Comparison of ENCODE assay signal across 29 cellular contexts in the genomic region with DNA sequence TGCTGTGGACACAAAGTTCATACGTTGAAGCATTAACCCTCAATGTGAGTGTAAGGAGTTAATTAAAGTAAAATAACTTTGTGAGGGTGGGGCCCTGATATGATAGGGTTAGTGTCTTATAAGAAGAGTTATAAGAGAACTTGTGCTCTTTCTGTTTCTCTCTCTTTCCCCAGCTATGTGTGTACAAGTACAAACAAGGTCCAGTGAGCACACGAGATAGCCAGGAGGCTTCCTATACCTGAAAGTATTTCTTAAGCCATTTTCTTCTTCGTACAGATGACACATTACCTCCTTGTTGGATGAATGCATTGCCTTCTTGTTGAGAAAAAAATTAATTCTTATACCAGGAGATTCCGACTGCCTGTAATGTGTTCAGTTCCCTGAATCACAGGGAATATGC.
"Had no signal": no experiment of that assay in that cellular context is flagged by ENCODE, and none has a peak within 500 bp of the region (broad histone marks: within the 10 kb centered on the region; RNA-seq: fewer than 3 reads in every experiment).

No MANE protein-coding gene starts in this region.

- H3K9me3 ChIP-seq: stomach, suprapubic skin, testis, thoracic aorta, thyroid gland, tibial artery, tibial nerve, transverse colon, upper lobe of left lung, upper lobe of right lung, uterus, vagina had no signal

- H3K36me3 Mint-ChIP-seq: stimulated activated effector memory CD8-positive, alpha-beta T cell treated with anti-CD3 and anti-CD28 coated beads, Interleukin-12 subunit alpha, Interleukin-12 subunit beta, amount 100 ng/mL, for 72 hours; stimulated activated memory B cell treated with anti-CD40 and anti-IgM and Interleukin-4, amounts not matched to agents 10 μg/mL and 1 μg/mL and 100 μg/mL, for 72 hours; stimulated activated naive B cell treated with anti-CD40 and anti-IgM and Interleukin-4, amounts not matched to agents 10 μg/mL and 1 μg/mL and 100 μg/mL, for 72 hours; type B pancreatic cell had no signal

- H3K27ac Mint-ChIP-seq: stimulated activated effector memory CD8-positive, alpha-beta T cell treated with anti-CD3 and anti-CD28 coated beads, Interleukin-12 subunit alpha, Interleukin-12 subunit beta, amount 100 ng/mL, for 72 hours; stimulated activated memory B cell treated with anti-CD40 and anti-IgM and Interleukin-4, amounts not matched to agents 10 μg/mL and 1 μg/mL and 100 μg/mL, for 72 hours; stimulated activated naive B cell treated with anti-CD40 and anti-IgM and Interleukin-4, amounts not matched to agents 10 μg/mL and 1 μg/mL and 100 μg/mL, for 72 hours; stimulated activated naive CD8-positive, alpha-beta T cell treated with anti-CD3 and anti-CD28 coated beads, Interleukin-15, Interleukin-2, amounts not matched to agents 100 ng/mL and 50 ng/mL, for 24 hours; type B pancreatic cell had no signal

- H3K4me1 Mint-ChIP-seq: stimulated activated effector memory CD8-positive, alpha-beta T cell treated with anti-CD3 and anti-CD28 coated beads, Interleukin-12 subunit alpha, Interleukin-12 subunit beta, amount 100 ng/mL, for 72 hours; stimulated activated memory B cell treated with anti-CD40 and anti-IgM and Interleukin-4, amounts not matched to agents 10 μg/mL and 1 μg/mL and 100 μg/mL, for 72 hours; stimulated activated naive B cell treated with anti-CD40 and anti-IgM and Interleukin-4, amounts not matched to agents 10 μg/mL and 1 μg/mL and 100 μg/mL, for 72 hours had no signal

- H3K4me3 Mint-ChIP-seq: stimulated activated effector memory CD8-positive, alpha-beta T cell treated with anti-CD3 and anti-CD28 coated beads, Interleukin-12 subunit alpha, Interleukin-12 subunit beta, amount 100 ng/mL, for 72 hours; stimulated activated memory B cell treated with anti-CD40 and anti-IgM and Interleukin-4, amounts not matched to agents 10 μg/mL and 1 μg/mL and 100 μg/mL, for 72 hours; stimulated activated naive B cell treated with anti-CD40 and anti-IgM and Interleukin-4, amounts not matched to agents 10 μg/mL and 1 μg/mL and 100 μg/mL, for 72 hours; stimulated activated naive CD8-positive, alpha-beta T cell treated with anti-CD3 and anti-CD28 coated beads, Interleukin-15, amount 100 ng/mL, for 72 hours; stimulated activated naive CD8-positive, alpha-beta T cell treated with anti-CD3 and anti-CD28 coated beads, Interleukin-15, Interleukin-2, amounts not matched to agents 100 ng/mL and 50 ng/mL, for 24 hours; type B pancreatic cell had no signal

- H3K9me3 Mint-ChIP-seq: stimulated activated effector memory CD8-positive, alpha-beta T cell treated with anti-CD3 and anti-CD28 coated beads, Interleukin-12 subunit alpha, Interleukin-12 subunit beta, amount 100 ng/mL, for 72 hours; stimulated activated memory B cell treated with anti-CD40 and anti-IgM and Interleukin-4, amounts not matched to agents 10 μg/mL and 1 μg/mL and 100 μg/mL, for 72 hours; stimulated activated naive B cell treated with anti-CD40 and anti-IgM and Interleukin-4, amounts not matched to agents 10 μg/mL and 1 μg/mL and 100 μg/mL, for 72 hours; stimulated activated naive CD8-positive, alpha-beta T cell treated with anti-CD3 and anti-CD28 coated beads, Interleukin-15, amount 100 ng/mL, for 72 hours; stimulated activated naive CD8-positive, alpha-beta T cell treated with anti-CD3 and anti-CD28 coated beads, Interleukin-15, Interleukin-2, amounts not matched to agents 100 ng/mL and 50 ng/mL, for 24 hours; type B pancreatic cell had no signal

- DNase-seq: stimulated activated CD4-positive, alpha-beta T cell treated with anti-CD3 and anti-CD28 coated beads, Interleukin-2, amount 100 ng/mL, for 48 hours; stimulated activated CD4-positive, alpha-beta T cell treated with anti-CD3 and anti-CD28 coated beads, Interleukin-4, amount 100 ng/mL, for 1 hour; stimulated activated CD4-positive, alpha-beta T cell treated with anti-CD3 and anti-CD28 coated beads, Interleukin-4, amount 100 ng/mL, for 24 hours; stimulated activated CD4-positive, alpha-beta T cell treated with anti-CD3 and anti-CD28 coated beads, Interleukin-4, amount 100 ng/mL, for 4 hours; stimulated activated CD8-positive, alpha-beta memory T cell treated with anti-CD3 and anti-CD28 coated beads, Interleukin-4, amount 100 ng/mL, for 48 hours; stimulated activated naive B cell treated with anti-CD40 and anti-IgM and Interleukin-4, amounts not matched to agents 10 μg/mL and 1 μg/mL and 100 μg/mL, for 72 hours; stimulated activated naive CD4-positive, alpha-beta T cell; stimulated activated naive CD4-positive, alpha-beta T cell treated with Interleukin-2 at 50 U/mL for 16 hours; stimulated activated naive CD8-positive, alpha-beta T cell treated with anti-CD3 and anti-CD28 coated beads, Interleukin-15, amount 100 ng/mL, for 72 hours; stimulated activated naive CD8-positive, alpha-beta T cell treated with anti-CD3 and anti-CD28 coated beads, Interleukin-15, Interleukin-2, amounts not matched to agents 100 U/mL and 50 U/mL, for 24 hours; stomach; substantia nigra; testis; thyroid gland; tibial artery; transverse colon; trophoblast cell; upper lobe of left lung; upper lobe of right lung; uterus had no signal

- ATAC-seq: stimulated activated effector memory CD8-positive, alpha-beta T cell treated with anti-CD3 and anti-CD28 coated beads, Interleukin-12 subunit alpha, Interleukin-12 subunit beta, amount 100 ng/mL, for 72 hours; stimulated activated memory B cell treated with anti-CD40 and anti-IgM and Interleukin-4, amounts not matched to agents 10 μg/mL and 1 μg/mL and 100 μg/mL, for 72 hours; stimulated activated naive B cell treated with anti-CD40 and anti-IgM and Interleukin-4, amounts not matched to agents 10 μg/mL and 1 μg/mL and 100 μg/mL, for 72 hours; stimulated activated naive CD8-positive, alpha-beta T cell treated with anti-CD3 and anti-CD28 coated beads, Interleukin-15, amount 100 ng/mL, for 72 hours; stimulated activated naive CD8-positive, alpha-beta T cell treated with anti-CD3 and anti-CD28 coated beads, Interleukin-15, Interleukin-2, amounts not matched to agents 100 U/mL and 50 U/mL, for 24 hours; upper lobe of right lung had no signal

- H3K4me3 ChIP-seq: stomach, suprapubic skin, testis, thoracic aorta, thyroid gland, tibial artery, tibial nerve, transverse colon, upper lobe of left lung, upper lobe of right lung, uterus, vagina had no signal

- H3K27me3 Mint-ChIP-seq: stimulated activated memory B cell treated with anti-CD40 and anti-IgM and Interleukin-4, amounts not matched to agents 10 μg/mL and 1 μg/mL and 100 μg/mL, for 72 hours; stimulated activated naive B cell treated with anti-CD40 and anti-IgM and Interleukin-4, amounts not matched to agents 10 μg/mL and 1 μg/mL and 100 μg/mL, for 72 hours; stimulated activated naive CD8-positive, alpha-beta T cell treated with anti-CD3 and anti-CD28 coated beads, Interleukin-15, amount 100 ng/mL, for 72 hours; stimulated activated naive CD8-positive, alpha-beta T cell treated with anti-CD3 and anti-CD28 coated beads, Interleukin-15, Interleukin-2, amounts not matched to agents 100 ng/mL and 50 ng/mL, for 24 hours; type B pancreatic cell had no signal

- FAIRE-seq: urothelium cell line had no signal

- H3K36me3 ChIP-seq: stomach, suprapubic skin, thoracic aorta, thyroid gland, tibial artery, tibial nerve, transverse colon, upper lobe of left lung, upper lobe of right lung, uterus, vagina had no signal

- H3K27ac ChIP-seq: stomach, suprapubic skin, testis, thoracic aorta, thyroid gland, tibial artery, tibial nerve, transverse colon, upper lobe of left lung, upper lobe of right lung, uterus, vagina had no signal

- H3K27me3 ChIP-seq: stomach, suprapubic skin, testis, thyroid gland, tibial artery, tibial nerve, transverse colon, upper lobe of left lung, upper lobe of right lung, uterus, vagina had no signal
